In genomic region chr12:88052686-88053085, GRCh38 we compare ENCODE assay signal across 9 cellular contexts. TPM values are rescaled to one million over a fixed set of nuclear protein-coding genes. Genes with fewer than 3 reads are reported as not detected.
DNase-seq lines count a peak whose midpoint lies in the region; ATAC-seq and TF ChIP-seq lines count a peak whose summit lies in the region.
"Had no signal": no experiment of that assay in that cellular context is flagged by ENCODE, and none has a peak within 500 bp of the region (broad histone marks: within the 10 kb centered on the region; RNA-seq: fewer than 3 reads in every experiment).

No MANE protein-coding gene starts in this region.

- H3K79me2 ChIP-seq in Karpas-422 (ENCODE audit: low read length) (no peaks in the 10 kb centered on the region), fibroblast of lung (ENCODE audit: control insufficient read depth, insufficient read depth, low read length) (no peaks in the 10 kb centered on the region)

- H3K9ac ChIP-seq in Karpas-422 (ENCODE audit: low read length) (no peak overlapping the region), fibroblast of lung (ENCODE audit: insufficient read depth, low read length) (no peak overlapping the region)

- H3K4me3 ChIP-seq in Karpas-422 (ENCODE audit: low read length) (no peak overlapping the region), fibroblast of lung (replicated peaks in 1 of 4; ENCODE audit: control extremely low read depth in 1 of 4, insufficient read depth in 1 of 4, low read depth in 3 of 4, low read length in 4 of 4) (no peak overlapping the region), retinal pigment epithelial cell (ENCODE audit: low read length) (no peak overlapping the region)

- peaks cover 14 to 37% (median 17%) of the 10 kb centered on the region in 3 donors for H3K36me3 Mint-ChIP-seq in immature natural killer cell

- no peaks in the 10 kb centered on the region for H3K27me3 Mint-ChIP-seq in immature natural killer cell (ENCODE audit: low read depth in 3 of 3)
- H3K27me3 Mint-ChIP-seq: natural killer cell treated with Interleukin-12 subunit alpha and Interleukin-12 subunit beta and Interleukin-15 and Interleukin-18, amount 100 ng/mL, for 72 hours had no signal

- no peaks in the 10 kb centered on the region for H3K4me1 Mint-ChIP-seq in immature natural killer cell

- TF ChIP-seq CTCF in fibroblast of lung (conservative IDR thresholded peaks at IDR 0.05 in 1 of 2, IDR thresholded peaks at IDR 0.05 in 1 of 2; ENCODE audit: low read depth in 1 of 2, low read length in 2 of 2) (peak; percentile 68 to 69), retinal pigment epithelial cell (conservative IDR thresholded peaks at IDR 0.05; ENCODE audit: low read depth, low read length) (peak; percentile 62)

- no peak overlapping the region for H2AFZ ChIP-seq in Karpas-422 (ENCODE audit: low read length)
- no peak overlapping the region for H2AFZ ChIP-seq in fibroblast of lung (ENCODE audit: low read length)

- in situ Hi-C loops in Caki2 (cut with HindIII; ENCODE audit: low pct_unique_long_range_greater_than_20kb, low sequenced_read_pairs), result no loop called here

- H3K27me3 ChIP-seq in Karpas-422 (ENCODE audit: low read length), result no peaks in the 10 kb centered on the region
- no peaks in the 10 kb centered on the region for H3K27me3 ChIP-seq in fibroblast of lung (ENCODE audit: control insufficient read depth, insufficient read depth, low read length)

- H3K9me2 ChIP-seq in Karpas-422 (replicated peaks; ENCODE audit: insufficient read depth, low read length), result no peaks in the 10 kb centered on the region

- peak; percentile 48 for ATAC-seq in GM18907 (IDR thresholded peaks at IDR 0.05; ENCODE audit: unreplicated experiment)
- ATAC-seq in HG02973 (IDR thresholded peaks at IDR 0.05; ENCODE audit: unreplicated experiment), result no peak

- H3K36me3 ChIP-seq in Karpas-422 (ENCODE audit: insufficient read depth, low read length), result peaks cover 41% of the 10 kb centered on the region
- peaks cover 1% of the 10 kb centered on the region for H3K36me3 ChIP-seq in fibroblast of lung (ENCODE audit: control insufficient read depth, insufficient read depth, low read length)

- H3K27ac Mint-ChIP-seq in immature natural killer cell, result no peak overlapping the region
- H3K27ac Mint-ChIP-seq: natural killer cell treated with Interleukin-12 subunit alpha and Interleukin-12 subunit beta and Interleukin-15 and Interleukin-18, amount 100 ng/mL, for 72 hours had no signal

- H3K9me3 ChIP-seq in Karpas-422 (ENCODE audit: low read length), result no peaks in the 10 kb centered on the region
- H3K9me3 ChIP-seq in fibroblast of lung (ENCODE audit: control insufficient read depth, insufficient read depth, low read depth, low read length), result no peaks in the 10 kb centered on the region

- H3K4me3 Mint-ChIP-seq in immature natural killer cell, result no peak overlapping the region
- H3K4me3 Mint-ChIP-seq: natural killer cell treated with Interleukin-12 subunit alpha and Interleukin-12 subunit beta and Interleukin-15 and Interleukin-18, amount 100 ng/mL, for 72 hours had no signal

- H3K9me3 Mint-ChIP-seq in immature natural killer cell, result no peaks in the 10 kb centered on the region
- H3K9me3 Mint-ChIP-seq: natural killer cell treated with Interleukin-12 subunit alpha and Interleukin-12 subunit beta and Interleukin-15 and Interleukin-18, amount 100 ng/mL, for 72 hours had no signal

- H3K4me2 ChIP-seq in Karpas-422 (ENCODE audit: low read depth, low read length, poor library complexity, severe bottlenecking) (no peak overlapping the region), fibroblast of lung (ENCODE audit: extremely low read depth, insufficient read depth, low read length) (no peak overlapping the region)

- H4K20me1 ChIP-seq in Karpas-422 (ENCODE audit: insufficient read depth, low read depth, low read length) (no peaks in the 10 kb centered on the region), fibroblast of lung (ENCODE audit: control insufficient read depth, extremely low read depth, insufficient read depth, low read length) (no peaks in the 10 kb centered on the region)

- H3K4me1 ChIP-seq in Karpas-422 (ENCODE audit: low read length) (no peaks in the 10 kb centered on the region), fibroblast of lung (ENCODE audit: control insufficient read depth, extremely low read depth, insufficient read depth, low read length) (no peaks in the 10 kb centered on the region)

- DNase-seq in Caki2 (ENCODE audit: low read depth) (peak; percentile 32), Karpas-422 (peak; percentile 76), SHP77 treated with DMSO at 0.1 percent for 48 hours (lab: John Stamatoyannopoulos, UW) (peak; percentile 30), fibroblast of lung (ENCODE audit: low read depth in 2 of 2) (peak; percentile 34 to 58), retinal pigment epithelial cell (ENCODE audit: low read depth) (no peak), immature natural killer cell (no peak)

- H3K27ac ChIP-seq in Karpas-422 (ENCODE audit: low read length), result no peak overlapping the region
- no peak overlapping the region for H3K27ac ChIP-seq in fibroblast of lung (ENCODE audit: insufficient read depth, low read length)

RNA-seq across cellular contexts. Expression of gene C12orf50, which starts 23.5 kb away (rescaled TPM):
- total RNA-seq in Caki2 (2014; rRNA removed; shearing (Covaris generic); ENCODE audit: low replicate concordance), result not detected in 2 replicates
- 0.18 TPM in 1 of 2 replicates, not detected in the other for total RNA-seq in Karpas-422 (2014; rRNA removed; shearing (Covaris generic); ENCODE audit: low replicate concordance)
- total RNA-seq in fibroblast of lung, result under 0.01 TPM in 1 of 2 replicates, not detected in the other
- polyA plus RNA-seq in fibroblast of lung (not detected in 2 replicates), immature natural killer cell (not detected)
- polyA plus RNA-seq in fibroblast of lung (2012), result not detected in 2 replicates
- not detected in 2 replicates for polyA minus RNA-seq in fibroblast of lung (ENCODE audit: low replicate concordance)
- total RNA-seq: natural killer cell treated with Interleukin-12 subunit alpha and Interleukin-12 subunit beta and Interleukin-15 and Interleukin-18, amount 100 ng/mL, for 72 hours had no signal

Comparison
In these comparisons a context has a peak if more than half of its experiments do, and no peak if none do; other contexts are left out.
1. DNase-seq: peak in Caki2 (single experiment), Karpas-422 (single experiment), SHP77 treated with DMSO at 0.1 percent for 48 hours (single experiment) and fibroblast of lung (2 of 2); none in retinal pigment epithelial cell (single experiment) and immature natural killer cell (0 of 3).